In genomic region chr5:143177263-143177994, GRCh38 we compare ENCODE assay signal across 8 cellular contexts.
DNase-seq lines count a peak whose midpoint lies in the region; ATAC-seq, FAIRE-seq and TF ChIP-seq lines count a peak whose summit lies in the region.

No MANE protein-coding gene starts in this region.

- no peaks in the 10 kb centered on the region for H4K20me1 ChIP-seq in astrocyte (ENCODE audit: insufficient read depth, low read length)

- ATAC-seq in GM21737 (IDR thresholded peaks at IDR 0.05; ENCODE audit: unreplicated experiment), result no peak
- ATAC-seq in HG03520 (IDR thresholded peaks at IDR 0.05; ENCODE audit: unreplicated experiment), result no peak
- no peak for ATAC-seq in GM18907 (IDR thresholded peaks at IDR 0.05; ENCODE audit: unreplicated experiment)

- H3K36me3 ChIP-seq in astrocyte (ENCODE audit: insufficient read depth, low read length) (no peaks in the 10 kb centered on the region), kidney (ENCODE audit: control insufficient read depth in 1 of 2, insufficient read depth in 2 of 2, low read length in 2 of 2) (no peaks in the 10 kb centered on the region)

- no peaks in the 10 kb centered on the region for H3K79me2 ChIP-seq in astrocyte (ENCODE audit: insufficient read depth, low read length)

- peaks cover 8% of the 10 kb centered on the region for H3K9me3 Mint-ChIP-seq in astrocyte (ENCODE audit: unreplicated experiment)
- H3K9me3 Mint-ChIP-seq in activated T-helper 1 cell treated with anti-CD3 and anti-CD28 coated beads, Interleukin-12 subunit alpha, Interleukin-12 subunit beta, Interleukin-2, Interleukin-4 antibody, amounts not matched to agents 30 ng/mL and 10 ng/mL and 1 ng/mL, durations not matched to agents 14 hours and 24 hours and 36 hours, result peaks cover 6% of the 10 kb centered on the region

- H3K4me3 Mint-ChIP-seq in astrocyte (ENCODE audit: unreplicated experiment), result no peak overlapping the region
- no peak overlapping the region for H3K4me3 Mint-ChIP-seq in activated T-helper 1 cell treated with anti-CD3 and anti-CD28 coated beads, Interleukin-12 subunit alpha, Interleukin-12 subunit beta, Interleukin-2, Interleukin-4 antibody, amounts not matched to agents 30 ng/mL and 10 ng/mL and 1 ng/mL, durations not matched to agents 14 hours and 24 hours and 36 hours

- peak overlapping the region; percentile 11 for H2AFZ ChIP-seq in astrocyte (ENCODE audit: low read depth, low read length)

- peaks cover 18% of the 10 kb centered on the region for H3K4me1 ChIP-seq in astrocyte (ENCODE audit: insufficient read depth, low read length)
- peaks cover 2 to 11% of the 10 kb centered on the region in 2 donors for H3K4me1 ChIP-seq in kidney (ENCODE audit: control insufficient read depth in 1 of 2, insufficient read depth in 1 of 2, low read depth in 1 of 2, low read length in 2 of 2)

- TF ChIP-seq CTCF in astrocyte (IDR thresholded peaks at IDR 0.05; ENCODE audit: insufficient read depth, low read depth, low read length) (no peak), kidney (IDR thresholded peaks at IDR 0.05; ENCODE audit: borderline replicate concordance, extremely low read depth, insufficient read depth) (no peak)

- peak overlapping the region; percentile 28 for H3K27ac Mint-ChIP-seq in astrocyte (ENCODE audit: unreplicated experiment)
- H3K27ac Mint-ChIP-seq in activated T-helper 1 cell treated with anti-CD3 and anti-CD28 coated beads, Interleukin-12 subunit alpha, Interleukin-12 subunit beta, Interleukin-2, Interleukin-4 antibody, amounts not matched to agents 30 ng/mL and 10 ng/mL and 1 ng/mL, durations not matched to agents 14 hours and 24 hours and 36 hours, result no peak overlapping the region

- H3K9ac ChIP-seq in astrocyte (ENCODE audit: low read length) (peak overlapping the region; percentile 82), kidney (ENCODE audit: low read length in 2 of 2) (no peak overlapping the region)

- H3K4me3 ChIP-seq in astrocyte (ENCODE audit: insufficient read depth, low read depth, low read length) (no peak overlapping the region), kidney (ENCODE audit: low read length in 2 of 2) (no peak overlapping the region)

- no peaks in the 10 kb centered on the region for H3K27me3 ChIP-seq in astrocyte (ENCODE audit: insufficient read depth, low read length)

- peaks cover 4% of the 10 kb centered on the region for H3K36me3 Mint-ChIP-seq in astrocyte (ENCODE audit: low read depth, unreplicated experiment)
- peaks cover 21% of the 10 kb centered on the region for H3K36me3 Mint-ChIP-seq in activated T-helper 1 cell treated with anti-CD3 and anti-CD28 coated beads, Interleukin-12 subunit alpha, Interleukin-12 subunit beta, Interleukin-2, Interleukin-4 antibody, amounts not matched to agents 30 ng/mL and 10 ng/mL and 1 ng/mL, durations not matched to agents 14 hours and 24 hours and 36 hours (ENCODE audit: low read depth)

- H3K9me3 ChIP-seq in astrocyte (ENCODE audit: insufficient read depth, low read depth, low read length) (no peaks in the 10 kb centered on the region), kidney (ENCODE audit: control insufficient read depth in 1 of 2, low read length in 2 of 2) (no peaks in the 10 kb centered on the region)

- peaks cover 4% of the 10 kb centered on the region for H3K27me3 Mint-ChIP-seq in astrocyte (ENCODE audit: low read depth, unreplicated experiment)
- no peaks in the 10 kb centered on the region for H3K27me3 Mint-ChIP-seq in activated T-helper 1 cell treated with anti-CD3 and anti-CD28 coated beads, Interleukin-12 subunit alpha, Interleukin-12 subunit beta, Interleukin-2, Interleukin-4 antibody, amounts not matched to agents 30 ng/mL and 10 ng/mL and 1 ng/mL, durations not matched to agents 14 hours and 24 hours and 36 hours (ENCODE audit: insufficient read depth)

- peak overlapping the region; percentile 66 for H3K4me2 ChIP-seq in astrocyte (ENCODE audit: low read length)

- intact Hi-C loops in kidney (cut with DNase I), result no loop called here
- intact Hi-C loops in activated T-helper 1 cell treated with anti-CD3 and anti-CD28 coated beads, Interleukin-12 subunit alpha, Interleukin-12 subunit beta, Interleukin-2, Interleukin-4 antibody, amounts not matched to agents 30 ng/mL and 10 ng/mL and 1 ng/mL, durations not matched to agents 14 hours and 24 hours and 36 hours (cut with micrococcal nuclease), result no loop called here

- H3K27ac ChIP-seq in astrocyte (ENCODE audit: low read depth, low read length), result peak overlapping the region; percentile 97
- peak overlapping the region in 1 of 2 donors; percentile 12 for H3K27ac ChIP-seq in kidney (ENCODE audit: low read depth in 2 of 2, low read length in 2 of 2)

- FAIRE-seq in astrocyte (lab: Jason Lieb, UNC) (no peak), kidney (lab: Jason Lieb, UNC) (no peak)

- peak; percentile 23 for DNase-seq in Ammon's horn (ENCODE audit: low spot score)
- peak; percentile 83 for DNase-seq in NCI-H1694 (lab: John Stamatoyannopoulos, UW)
- DNase-seq in astrocyte (ENCODE audit: low read depth), result peak; percentile 100
- peak; percentile 77 for DNase-seq in kidney
- DNase-seq in activated T-helper 1 cell treated with anti-CD3 and anti-CD28 coated beads, Interleukin-12 subunit alpha, Interleukin-12 subunit beta, Interleukin-2, Interleukin-4 antibody, amounts not matched to agents 30 ng/mL and 10 ng/mL and 1 ng/mL, durations not matched to agents 14 hours and 24 hours and 36 hours (ENCODE audit: low spot score), result no peak

- H3K4me1 Mint-ChIP-seq in astrocyte (ENCODE audit: low read depth, unreplicated experiment), result peaks cover 15% of the 10 kb centered on the region
- peaks cover 41% of the 10 kb centered on the region for H3K4me1 Mint-ChIP-seq in activated T-helper 1 cell treated with anti-CD3 and anti-CD28 coated beads, Interleukin-12 subunit alpha, Interleukin-12 subunit beta, Interleukin-2, Interleukin-4 antibody, amounts not matched to agents 30 ng/mL and 10 ng/mL and 1 ng/mL, durations not matched to agents 14 hours and 24 hours and 36 hours (ENCODE audit: low read depth)
